In genomic region chr4:144097776-144098175, GRCh38 we compare ENCODE assay signal across 14 cellular contexts. TPM values are rescaled to one million over a fixed set of nuclear protein-coding genes. Genes with fewer than 3 reads are reported as not detected.
"Had no signal": no experiment of that assay in that cellular context is flagged by ENCODE, and none has a peak within 500 bp of the region (broad histone marks: within the 10 kb centered on the region; RNA-seq: fewer than 3 reads in every experiment).

No MANE protein-coding gene starts in this region.

RNA-seq across cellular contexts. Expression of gene GYPA, which starts 42.7 kb away (rescaled TPM):
- total RNA-seq: activated B cell treated with CpG ODN at 0.5 μM for 24 hours; activated CD4-positive, alpha-beta memory T cell treated with anti-CD3 and anti-CD28 coated beads for 36 hours; activated CD4-positive, alpha-beta memory T cell treated with anti-CD3 and anti-CD28 coated beads, Interleukin-2, amount 10 ng/mL, durations not matched to agents 7 days and 5 days; activated CD4-positive, alpha-beta T cell treated with anti-CD3 and anti-CD28 coated beads for 36 hours; activated CD4-positive, alpha-beta T cell treated with anti-CD3 and anti-CD28 coated beads, Interleukin-2, amount 10 ng/mL, durations not matched to agents 24 days and 14 days; activated CD4-positive, alpha-beta T cell treated with anti-CD3 and anti-CD28 coated beads, Interleukin-2, amount 10 ng/mL, durations not matched to agents 7 days and 5 days; activated CD8-positive, alpha-beta memory T cell treated with anti-CD3 and anti-CD28 coated beads for 36 hours; activated CD8-positive, alpha-beta memory T cell treated with anti-CD3 and anti-CD28 coated beads, Interleukin-2, amount 10 ng/mL, durations not matched to agents 7 days and 5 days; activated CD8-positive, alpha-beta T cell treated with anti-CD3 and anti-CD28 coated beads for 36 hours; activated CD8-positive, alpha-beta T cell treated with anti-CD3 and anti-CD28 coated beads, Interleukin-2, amount 10 ng/mL, durations not matched to agents 7 days and 5 days; T-cell; T-helper 1 cell treated with Interleukin-12 subunit alpha and Interleukin-12 subunit beta and Interleukin-4 antibody, amounts not matched to agents 30 ng/mL and 1 ng/mL, for 36 hours; T-helper 17 cell; T-helper 2 cell treated with Interferon-gamma antibody and Interleukin-4, amounts not matched to agents 100 ng/mL and 5 ng/mL, for 36 hours had no signal
